ENCODE assay signal across 9 cellular contexts in genomic region chr3:23442598-23443383, GRCh38.
DNase-seq lines count a peak whose midpoint lies in the region; ATAC-seq and TF ChIP-seq lines count a peak whose summit lies in the region.
"Had no signal": no experiment of that assay in that cellular context is flagged by ENCODE, and none has a peak within 500 bp of the region (broad histone marks: within the 10 kb centered on the region; RNA-seq: fewer than 3 reads in every experiment).

No MANE protein-coding gene starts in this region.

- intact Hi-C loops in OCI-LY7 (cut with micrococcal nuclease; ENCODE audit: unreplicated experiment) = loop anchor here (5.0 kb wide), 1 partner anchor 320 kb away; no protein-coding TSS in a partner anchor

- no peak overlapping the region for H3K4me3 ChIP-seq in OCI-LY7 (ENCODE audit: low read depth, low read length, poor library complexity, severe bottlenecking)
- no peak overlapping the region for H3K4me3 ChIP-seq in tibial nerve
- H3K4me3 ChIP-seq: thoracic aorta had no signal

- no peak overlapping the region for H3K27ac Mint-ChIP-seq in nephron progenitor cell

- no TSS peak for BruUV-seq in OCI-LY7 (replicated peaks; lab: Mats Ljungman, UMichigan)

- TF ChIP-seq CTCF in OCI-LY7 (conservative IDR thresholded peaks at IDR 0.05; ENCODE audit: low read length) = no peak
- no peak for TF ChIP-seq CTCF in nephron progenitor cell (IDR thresholded peaks at IDR 0.05)
- TF ChIP-seq CTCF in tibial nerve (IDR thresholded peaks at IDR 0.05) = no peak

- no peaks in the 10 kb centered on the region for H3K9me3 Mint-ChIP-seq in nephron progenitor cell

- H3K27me3 Mint-ChIP-seq in nephron progenitor cell (ENCODE audit: low read depth, poor library complexity) = no peaks in the 10 kb centered on the region

- H3K79me2 ChIP-seq in OCI-LY7 (ENCODE audit: insufficient read depth, low read depth, low read length) = peaks cover 12% of the 10 kb centered on the region; the same call in 1 of the 2 replicates

- H3K36me3 ChIP-seq in OCI-LY7 (ENCODE audit: insufficient read depth, low read length) (no peaks in the 10 kb centered on the region), tibial nerve (no peaks in the 10 kb centered on the region)
- H3K36me3 ChIP-seq: thoracic aorta had no signal

- H3K9me2 ChIP-seq in OCI-LY7 (ENCODE audit: insufficient read depth, low read length) = no peaks in the 10 kb centered on the region

- POLR2A ChIA-PET in OCI-LY7 (lab: Charles Lee) = interaction anchor here (0.6 to 4.8 kb wide), 16 partner anchors 8 to 320 kb away, joined by 3 to 24 read pairs (median 5); no protein-coding TSS in a partner anchor

- ATAC-seq in GM18508 (IDR thresholded peaks at IDR 0.05; ENCODE audit: insufficient read depth, unreplicated experiment) (peak; percentile 43), HG02610 (IDR thresholded peaks at IDR 0.05; ENCODE audit: unreplicated experiment) (peak; percentile 48)

- H4K20me1 ChIP-seq in OCI-LY7 (ENCODE audit: insufficient read depth, low read length) = no peaks in the 10 kb centered on the region

- H3K4me1 Mint-ChIP-seq in nephron progenitor cell = peaks cover 10% of the 10 kb centered on the region

- TF ChIP-seq EP300 in tibial nerve (IDR thresholded peaks at IDR 0.05) = no peak

- no peaks in the 10 kb centered on the region for H3K36me3 Mint-ChIP-seq in nephron progenitor cell (ENCODE audit: low read depth)

- 63 to 69% methylated on average over 4 of the region's 4 CpGs for WGBS in tibial nerve, 2 donors

- TF ChIP-seq POLR2A in erythroblast (IDR thresholded peaks at IDR 0.05; ENCODE audit: low read length) (no peak), tibial nerve (IDR thresholded peaks at IDR 0.05) (no peak)

- no peaks in the 10 kb centered on the region for H3K27me3 ChIP-seq in tibial nerve

- H3K4me2 ChIP-seq in OCI-LY7 (ENCODE audit: low read length) = peak overlapping the region; percentile 18

- no peak overlapping the region for H3K4me3 Mint-ChIP-seq in nephron progenitor cell

- peak; percentile 57 for DNase-seq in OCI-LY7 (ENCODE audit: low spot score)
- peak; percentile 64 for DNase-seq in iris pigment epithelial cell (ENCODE audit: low read depth)
- no peak for DNase-seq in nephron progenitor cell
- no peak for DNase-seq in erythroblast (lab: John Stamatoyannopoulos, UW)
- no peak for DNase-seq in tibial nerve (ENCODE audit: low spot score in 2 of 2)
- DNase-seq in NK-92 (lab: John Stamatoyannopoulos, UW; ENCODE audit: unreplicated experiment) = no peak

- CTCF ChIA-PET in OCI-LY7 (lab: Charles Lee; ENCODE audit: unreplicated experiment) = interaction anchor here (0.5 kb wide), 2 partner anchors 304 to 515 kb away, joined by 3 to 5 read pairs; no protein-coding TSS in a partner anchor

- H3K4me1 ChIP-seq in OCI-LY7 (ENCODE audit: insufficient read depth, low read length, poor library complexity, severe bottlenecking) (peaks cover 63% of the 10 kb centered on the region), tibial nerve (peaks cover 0 to 31% (median 0%) of the 10 kb centered on the region in 4 donors)

- no peak overlapping the region for H3K27ac ChIP-seq in OCI-LY7 (ENCODE audit: low read depth, low read length, poor library complexity, severe bottlenecking)
- no peak overlapping the region for H3K27ac ChIP-seq in tibial nerve
- H3K27ac ChIP-seq: thoracic aorta had no signal

- H2AFZ ChIP-seq in OCI-LY7 (ENCODE audit: low read length) = no peak overlapping the region

- H3K9me3 ChIP-seq in OCI-LY7 (ENCODE audit: low read length) = no peaks in the 10 kb centered on the region
- H3K9me3 ChIP-seq in tibial nerve = no peaks in the 10 kb centered on the region
- H3K9me3 ChIP-seq: thoracic aorta had no signal

Comparison
In these comparisons a context has a peak if more than half of its experiments do, and no peak if none do; other contexts are left out.
1. DNase-seq: peak in OCI-LY7 (single experiment) and iris pigment epithelial cell (single experiment); none in nephron progenitor cell (single experiment), erythroblast (0 of 2), tibial nerve (0 of 2) and NK-92 (single experiment).